ENCODE assay signal across 20 cellular contexts in genomic region chr11:57681168-57681567, GRCh38. TPM values are rescaled to one million over a fixed set of nuclear protein-coding genes. Genes with fewer than 3 reads are reported as not detected.
DNase-seq lines count a peak whose midpoint lies in the region; ATAC-seq, FAIRE-seq and TF ChIP-seq lines count a peak whose summit lies in the region.
"Had no signal": no experiment of that assay in that cellular context is flagged by ENCODE, and none has a peak within 500 bp of the region (broad histone marks: within the 10 kb centered on the region; RNA-seq: fewer than 3 reads in every experiment).

No MANE protein-coding gene starts in this region.

- peaks cover 35% of the 10 kb centered on the region for H4K20me1 ChIP-seq in osteoblast (ENCODE audit: insufficient read depth, low read length)

- H3K27me3 Mint-ChIP-seq in activated T-cell treated with anti-CD3 and anti-CD28 coated beads, Interleukin-2, amount 50 U/mL, for 72 hours (ENCODE audit: low read depth): no peaks in the 10 kb centered on the region
- H3K27me3 Mint-ChIP-seq in activated T-cell treated with anti-CD3 and anti-CD28 coated beads, Interleukin-2, amount 50 U/mL, for 4 hours (ENCODE audit: low read depth): no peaks in the 10 kb centered on the region
- H3K27me3 Mint-ChIP-seq in activated T-helper 2 cell treated with anti-CD3 and anti-CD28 coated beads, Interferon-gamma antibody, Interleukin-2, Interleukin-4, amounts not matched to agents 10 μg/mL and 5 μg/mL and 100 μg/mL, durations not matched to agents 14 hours and 24 hours and 36 hours (ENCODE audit: low read depth): no peaks in the 10 kb centered on the region
- H3K27me3 Mint-ChIP-seq: T-cell had no signal

- H3K27me3 ChIP-seq in osteoblast (ENCODE audit: insufficient read depth, low read length): no peaks in the 10 kb centered on the region
- H3K27me3 ChIP-seq: body of pancreas had no signal

- H3K4me1 ChIP-seq in osteoblast (ENCODE audit: insufficient read depth, low read length): peaks cover 16% of the 10 kb centered on the region

- no peak for ATAC-seq in activated T-cell treated with anti-CD3 and anti-CD28 coated beads, Interleukin-2, amount 50 U/mL, for 72 hours (replicated peaks in 1 of 2)
- ATAC-seq in activated T-cell treated with anti-CD3 and anti-CD28 coated beads, Interleukin-2, amount 50 U/mL, for 4 hours: no peak
- ATAC-seq: body of pancreas, left lobe of liver, sciatic nerve, T-cell had no signal

- no peak overlapping the region for H2AFZ ChIP-seq in osteoblast (ENCODE audit: low read length)

- peak overlapping the region; percentile 87 for H3K27ac Mint-ChIP-seq in activated T-cell treated with anti-CD3 and anti-CD28 coated beads, Interleukin-2, amount 50 U/mL, for 72 hours
- H3K27ac Mint-ChIP-seq in activated T-helper 2 cell treated with anti-CD3 and anti-CD28 coated beads, Interferon-gamma antibody, Interleukin-2, Interleukin-4, amounts not matched to agents 10 μg/mL and 5 μg/mL and 100 μg/mL, durations not matched to agents 14 hours and 24 hours and 36 hours: peak overlapping the region; percentile 65
- H3K27ac Mint-ChIP-seq: mesothelial cell of epicardium had no signal

- H3K9me3 Mint-ChIP-seq in activated T-cell treated with anti-CD3 and anti-CD28 coated beads, Interleukin-2, amount 50 U/mL, for 72 hours: no peaks in the 10 kb centered on the region
- no peaks in the 10 kb centered on the region for H3K9me3 Mint-ChIP-seq in activated T-cell treated with anti-CD3 and anti-CD28 coated beads, Interleukin-2, amount 50 U/mL, for 4 hours
- H3K9me3 Mint-ChIP-seq in activated T-helper 2 cell treated with anti-CD3 and anti-CD28 coated beads, Interferon-gamma antibody, Interleukin-2, Interleukin-4, amounts not matched to agents 10 μg/mL and 5 μg/mL and 100 μg/mL, durations not matched to agents 14 hours and 24 hours and 36 hours: no peaks in the 10 kb centered on the region
- H3K9me3 Mint-ChIP-seq: mesothelial cell of epicardium, T-cell had no signal

- no peak overlapping the region for H3K4me3 ChIP-seq in osteoblast (ENCODE audit: insufficient read depth, low read length)
- H3K4me3 ChIP-seq: body of pancreas had no signal

- peaks cover 88% of the 10 kb centered on the region for H3K79me2 ChIP-seq in osteoblast (ENCODE audit: insufficient read depth, low read length)

- TF ChIP-seq POLR2A in GM12892 (IDR thresholded peaks at IDR 0.05; ENCODE audit: low read depth, low read length): no peak

- TF ChIP-seq CTCF in osteoblast (IDR thresholded peaks at IDR 0.05; ENCODE audit: extremely low read depth, low read depth, low read length): no peak

- FAIRE-seq in GM12892 (lab: Jason Lieb, UNC): peak; percentile 69
- FAIRE-seq: H54 had no signal

- peaks cover 16 to 32% of the 10 kb centered on the region in 2 donors for H3K36me3 Mint-ChIP-seq in activated T-cell treated with anti-CD3 and anti-CD28 coated beads, Interleukin-2, amount 50 U/mL, for 72 hours (ENCODE audit: insufficient read depth in 2 of 2)
- peaks cover 38% of the 10 kb centered on the region for H3K36me3 Mint-ChIP-seq in activated T-cell treated with anti-CD3 and anti-CD28 coated beads, Interleukin-2, amount 50 U/mL, for 4 hours (ENCODE audit: insufficient read depth)
- peaks cover 67% of the 10 kb centered on the region for H3K36me3 Mint-ChIP-seq in activated T-helper 2 cell treated with anti-CD3 and anti-CD28 coated beads, Interferon-gamma antibody, Interleukin-2, Interleukin-4, amounts not matched to agents 10 μg/mL and 5 μg/mL and 100 μg/mL, durations not matched to agents 14 hours and 24 hours and 36 hours (ENCODE audit: low read depth)

- H3K4me3 Mint-ChIP-seq in activated T-cell treated with anti-CD3 and anti-CD28 coated beads, Interleukin-2, amount 50 U/mL, for 72 hours: peak overlapping the region in 1 of 2 donors; percentile 25
- no peak overlapping the region for H3K4me3 Mint-ChIP-seq in activated T-cell treated with anti-CD3 and anti-CD28 coated beads, Interleukin-2, amount 50 U/mL, for 4 hours
- H3K4me3 Mint-ChIP-seq in activated T-helper 2 cell treated with anti-CD3 and anti-CD28 coated beads, Interferon-gamma antibody, Interleukin-2, Interleukin-4, amounts not matched to agents 10 μg/mL and 5 μg/mL and 100 μg/mL, durations not matched to agents 14 hours and 24 hours and 36 hours (ENCODE audit: low read depth): no peak overlapping the region
- H3K4me3 Mint-ChIP-seq: mesothelial cell of epicardium, T-cell had no signal

- no peak for DNase-seq in activated T-cell treated with anti-CD3 and anti-CD28 coated beads, Interleukin-2, amount 50 U/mL, for 72 hours
- no peak for DNase-seq in activated T-cell treated with anti-CD3 and anti-CD28 coated beads, Interleukin-2, amount 50 U/mL, for 4 hours
- DNase-seq in GM12892 (ENCODE audit: insufficient read length) (no peak), osteoblast (ENCODE audit: insufficient read length, low spot score, missing footprints) (no peak), NCI-H2171 treated with DMSO at 0.1 percent for 48 hours (lab: John Stamatoyannopoulos, UW) (no peak), retina (no peak)
- DNase-seq in activated T-helper 2 cell treated with anti-CD3 and anti-CD28 coated beads, Interferon-gamma antibody, Interleukin-2, Interleukin-4, amounts not matched to agents 10 μg/mL and 5 μg/mL and 100 μg/mL, durations not matched to agents 14 hours and 24 hours and 36 hours (ENCODE audit: low spot score): no peak
- DNase-seq in stimulated activated CD4-positive, alpha-beta T cell treated with anti-CD3 and anti-CD28 coated beads, Interleukin-12 subunit alpha, Interleukin-12 subunit beta, amount 100 ng/mL, for 4 hours: no peak
- DNase-seq: activated T-cell treated with anti-CD3 and anti-CD28 coated beads, Interleukin-2, amount 50 U/mL, for 48 hours; body of pancreas; NCI-H1105; NCI-H2029; SHP77 treated with DMSO at 0.1 percent for 48 hours; substantia nigra; T-cell had no signal

- H3K4me2 ChIP-seq in osteoblast (ENCODE audit: insufficient read depth, low read length): no peak overlapping the region

- H3K4me1 Mint-ChIP-seq in activated T-cell treated with anti-CD3 and anti-CD28 coated beads, Interleukin-2, amount 50 U/mL, for 72 hours (ENCODE audit: low read depth): peaks cover 49% of the 10 kb centered on the region
- H3K4me1 Mint-ChIP-seq in activated T-cell treated with anti-CD3 and anti-CD28 coated beads, Interleukin-2, amount 50 U/mL, for 4 hours (ENCODE audit: low read depth): peaks cover 48% of the 10 kb centered on the region
- peaks cover 26% of the 10 kb centered on the region for H3K4me1 Mint-ChIP-seq in activated T-helper 2 cell treated with anti-CD3 and anti-CD28 coated beads, Interferon-gamma antibody, Interleukin-2, Interleukin-4, amounts not matched to agents 10 μg/mL and 5 μg/mL and 100 μg/mL, durations not matched to agents 14 hours and 24 hours and 36 hours (ENCODE audit: low read depth)
- H3K4me1 Mint-ChIP-seq: mesothelial cell of epicardium had no signal

- H3K27ac ChIP-seq in osteoblast (ENCODE audit: low read depth, low read length): peak overlapping the region; percentile 30
- H3K27ac ChIP-seq: body of pancreas had no signal

- peaks cover 40% of the 10 kb centered on the region for H3K36me3 ChIP-seq in osteoblast (ENCODE audit: insufficient read depth, low read length)

- no peaks in the 10 kb centered on the region for H3K9me3 ChIP-seq in osteoblast (ENCODE audit: low read depth, low read length)
- H3K9me3 ChIP-seq: body of pancreas had no signal

- intact Hi-C loops in activated T-helper 2 cell treated with anti-CD3 and anti-CD28 coated beads, Interferon-gamma antibody, Interleukin-2, Interleukin-4, amounts not matched to agents 10 μg/mL and 5 μg/mL and 100 μg/mL, durations not matched to agents 14 hours and 24 hours and 36 hours (cut with micrococcal nuclease): no loop called here

RNA-seq across cellular contexts. Expression of gene ZDHHC5, which starts 13.3 kb away (rescaled TPM):
- total RNA-seq in activated T-cell treated with anti-CD3 and anti-CD28 coated beads, Interleukin-2, amount 50 U/mL, for 72 hours: 10 to 100 TPM; 62.8 to 62.9 TPM
- 10 to 100 TPM; 65.0 to 78.1 (median 73.8) TPM for total RNA-seq in activated T-cell treated with anti-CD3 and anti-CD28 coated beads, Interleukin-2, amount 50 U/mL, for 4 hours
- polyA plus RNA-seq in GM12892 (2012; ENCODE audit: missing spikeins): 23.5 TPM
- 64.7 and 69.9 TPM in 2 replicates for total RNA-seq in activated T-helper 2 cell treated with anti-CD3 and anti-CD28 coated beads, Interferon-gamma antibody, Interleukin-2, Interleukin-4, amounts not matched to agents 10 μg/mL and 5 μg/mL and 100 μg/mL, durations not matched to agents 14 hours and 24 hours and 36 hours
- total RNA-seq in osteoblast: 48.3 and 48.9 TPM in 2 replicates

RNA-seq across cellular contexts. Expression of gene CLP1, which starts 23.6 kb away (rescaled TPM):
- 10 to 100 TPM; 15.1 to 16.1 TPM for total RNA-seq in activated T-cell treated with anti-CD3 and anti-CD28 coated beads, Interleukin-2, amount 50 U/mL, for 72 hours
- total RNA-seq in activated T-cell treated with anti-CD3 and anti-CD28 coated beads, Interleukin-2, amount 50 U/mL, for 4 hours: 10 to 100 TPM; 21.6 to 24.6 (median 22.0) TPM
- polyA plus RNA-seq in GM12892 (2012; ENCODE audit: missing spikeins): 19.3 TPM
- total RNA-seq in activated T-helper 2 cell treated with anti-CD3 and anti-CD28 coated beads, Interferon-gamma antibody, Interleukin-2, Interleukin-4, amounts not matched to agents 10 μg/mL and 5 μg/mL and 100 μg/mL, durations not matched to agents 14 hours and 24 hours and 36 hours: 17.7 and 19.9 TPM in 2 replicates
- total RNA-seq in osteoblast: 15.2 and 15.6 TPM in 2 replicates

RNA-seq across cellular contexts. Expression of gene MED19, which starts 30.8 kb away (rescaled TPM):
- total RNA-seq in activated T-cell treated with anti-CD3 and anti-CD28 coated beads, Interleukin-2, amount 50 U/mL, for 72 hours: 10 to 100 TPM; 19.8 to 20.0 TPM
- 10 to 100 TPM; 23.2 to 26.3 (median 24.4) TPM for total RNA-seq in activated T-cell treated with anti-CD3 and anti-CD28 coated beads, Interleukin-2, amount 50 U/mL, for 4 hours
- polyA plus RNA-seq in GM12892 (2012; ENCODE audit: missing spikeins): 12.4 TPM
- total RNA-seq in activated T-helper 2 cell treated with anti-CD3 and anti-CD28 coated beads, Interferon-gamma antibody, Interleukin-2, Interleukin-4, amounts not matched to agents 10 μg/mL and 5 μg/mL and 100 μg/mL, durations not matched to agents 14 hours and 24 hours and 36 hours: 13.0 and 14.1 TPM in 2 replicates
- 13.4 and 13.6 TPM in 2 replicates for total RNA-seq in osteoblast

RNA-seq across cellular contexts. Expression of gene TMX2, which starts 31.2 kb away (rescaled TPM):
- total RNA-seq in activated T-cell treated with anti-CD3 and anti-CD28 coated beads, Interleukin-2, amount 50 U/mL, for 72 hours: 10 to 100 TPM; 54.2 to 69.8 TPM
- 100 to 1,000 TPM; 126 to 137 (median 137) TPM for total RNA-seq in activated T-cell treated with anti-CD3 and anti-CD28 coated beads, Interleukin-2, amount 50 U/mL, for 4 hours
- polyA plus RNA-seq in GM12892 (2012; ENCODE audit: missing spikeins): 51.9 TPM
- total RNA-seq in activated T-helper 2 cell treated with anti-CD3 and anti-CD28 coated beads, Interferon-gamma antibody, Interleukin-2, Interleukin-4, amounts not matched to agents 10 μg/mL and 5 μg/mL and 100 μg/mL, durations not matched to agents 14 hours and 24 hours and 36 hours: 74.6 and 80.0 TPM in 2 replicates
- 41.3 and 47.8 TPM in 2 replicates for total RNA-seq in osteoblast

RNA-seq across cellular contexts. Expression of gene YPEL4, which starts 31.5 kb away (rescaled TPM):
- total RNA-seq in activated T-cell treated with anti-CD3 and anti-CD28 coated beads, Interleukin-2, amount 50 U/mL, for 72 hours: 1 to 10 TPM; 1.1 to 1.3 TPM
- total RNA-seq in activated T-cell treated with anti-CD3 and anti-CD28 coated beads, Interleukin-2, amount 50 U/mL, for 4 hours: under 1 TPM in 1 of 3 donors, not detected in 2; 0.05 TPM
- 0.49 TPM for polyA plus RNA-seq in GM12892 (2012; ENCODE audit: missing spikeins)
- total RNA-seq in activated T-helper 2 cell treated with anti-CD3 and anti-CD28 coated beads, Interferon-gamma antibody, Interleukin-2, Interleukin-4, amounts not matched to agents 10 μg/mL and 5 μg/mL and 100 μg/mL, durations not matched to agents 14 hours and 24 hours and 36 hours: 0.37 and 0.64 TPM in 2 replicates
- 0.59 and 0.72 TPM in 2 replicates for total RNA-seq in osteoblast
- total RNA-seq: PC-3 had no signal
